In the genomic region with DNA sequence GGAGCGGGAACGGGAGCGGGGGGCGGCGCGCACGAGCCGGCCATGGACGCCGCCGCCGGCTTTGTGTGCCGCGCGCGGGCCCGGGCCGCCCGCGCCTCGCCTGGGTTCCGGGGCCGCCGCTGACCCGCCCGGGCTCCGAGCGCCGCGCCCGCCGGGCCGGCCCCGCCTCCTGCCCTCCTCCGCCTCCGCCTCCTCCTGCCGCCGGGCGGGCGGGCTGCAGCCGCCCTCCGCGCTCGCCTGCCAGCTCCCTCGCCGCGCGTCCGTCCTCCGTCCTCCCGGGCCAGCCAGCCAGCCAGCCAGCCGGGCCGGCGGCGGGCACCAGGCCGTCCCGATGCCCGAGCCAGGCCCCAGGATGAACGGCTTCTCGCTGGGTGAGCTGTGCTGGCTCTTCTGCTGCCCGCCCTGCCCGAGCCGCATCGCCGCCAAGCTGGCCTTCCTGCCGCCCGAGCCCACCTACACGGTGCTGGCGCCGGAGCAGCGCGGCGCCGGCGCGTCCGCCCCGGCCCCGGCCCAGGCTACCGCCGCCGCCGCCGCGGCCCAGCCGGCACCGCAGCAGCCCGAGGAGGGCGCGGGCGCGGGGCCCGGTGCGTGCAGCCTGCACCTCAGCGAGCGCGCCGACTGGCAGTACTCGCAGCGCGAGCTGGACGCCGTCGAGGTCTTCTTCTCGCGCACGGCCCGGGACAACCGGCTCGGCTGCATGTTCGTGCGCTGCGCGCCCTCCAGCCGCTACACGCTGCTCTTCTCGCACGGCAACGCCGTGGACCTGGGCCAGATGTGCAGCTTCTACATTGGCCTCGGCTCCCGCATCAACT, we compare ENCODE assay signal across 8 cellular contexts. TPM values are rescaled to one million over a fixed set of nuclear protein-coding genes. Genes with fewer than 3 reads are reported as not detected.
DNase-seq lines count a peak whose midpoint lies in the region; ATAC-seq and TF ChIP-seq lines count a peak whose summit lies in the region.

A gene (plus strand): TSS at position 212 of the 812 bp plus-strand sequence. CDS start 120 bp downstream, at position 332.

- H3K4me3 ChIP-seq in BJ (ENCODE audit: low read depth, low read length) (peak within 1 kb of the TSS; percentile 92), neutrophil (ENCODE audit: low read depth in 1 of 2, low read length in 1 of 2) (peak within 1 kb of the TSS; percentile 58 to 63), aorta (ENCODE audit: low read length in 2 of 2) (peak within 1 kb of the TSS; percentile 94 to 99)

- H3K4me1 ChIP-seq in neutrophil (ENCODE audit: control insufficient read depth in 1 of 2, insufficient read depth in 1 of 2, low read depth in 1 of 2, low read length in 1 of 2) (peaks cover 19 to 20% of the 10 kb centered on the region in 2 experiments), aorta (ENCODE audit: control insufficient read depth in 1 of 2, insufficient read depth in 2 of 2, low read length in 2 of 2) (no peaks in the 10 kb centered on the region)

- H3K27ac ChIP-seq in neutrophil (no peak within 1 kb of the TSS), aorta (ENCODE audit: low read depth in 1 of 2, low read length in 2 of 2) (peak within 1 kb of the TSS; percentile 70 to 84)

- no peak for DNase-seq in BJ (ENCODE audit: low read depth)
- DNase-seq in GM19240 (ENCODE audit: insufficient read length, low spot score): peak; percentile 57
- peak; percentile 71 for DNase-seq in RPMI7951 (ENCODE audit: low read depth)
- peak; percentile 51 for DNase-seq in activated naive CD4-positive, alpha-beta T cell treated with anti-CD3 and anti-CD28 coated beads, Interleukin-2, amount 50 U/mL, for 16 hours
- peak; percentile 72 for DNase-seq in glomerular visceral epithelial cell (ENCODE audit: extremely low spot score)
- DNase-seq in aorta: peak; percentile 75 to 88

- POLR2A ChIA-PET in BJ (lab: Charles Lee): interaction anchor here (1.0 kb wide), 1 partner anchor 84 kb away, joined by 3 read pairs; no protein-coding TSS in a partner anchor

- no peaks in the 10 kb centered on the region; the same call in 1 of the 2 replicates for H3K36me3 ChIP-seq in BJ (ENCODE audit: control insufficient read depth, insufficient read depth, low read length)
- H3K36me3 ChIP-seq in neutrophil: no peaks in the 10 kb centered on the region
- no peaks in the 10 kb centered on the region for H3K36me3 ChIP-seq in aorta (ENCODE audit: control insufficient read depth in 1 of 2, insufficient read depth in 2 of 2, low read length in 1 of 2)

- no peak for TF ChIP-seq CTCF in BJ (IDR thresholded peaks at IDR 0.05; ENCODE audit: insufficient read depth, low read depth, low read length)
- no peak for TF ChIP-seq CTCF in neutrophil (IDR thresholded peaks at IDR 0.05)

- ATAC-seq in HG03439 (IDR thresholded peaks at IDR 0.05; ENCODE audit: unreplicated experiment): peak; percentile 76
- ATAC-seq in aorta (ENCODE audit: low FRiP score): peak; percentile 82

- intact Hi-C loops in aorta (cut with DNase I): loop anchor here (5.0 to 10.0 kb wide), 2 partner anchors 128 to 279 kb away; no protein-coding TSS in a partner anchor

- CTCF ChIA-PET in BJ (lab: Yijun Ruan, JAX): interaction anchor here (1.0 to 5.1 kb wide), 6 partner anchors 24 to 128 kb away, joined by 3 to 33 read pairs (median 6); no protein-coding TSS in a partner anchor

- H3K27me3 ChIP-seq in BJ (ENCODE audit: control insufficient read depth, insufficient read depth, low read length) (no peaks in the 10 kb centered on the region), neutrophil (peaks cover 22% of the 10 kb centered on the region), aorta (ENCODE audit: control insufficient read depth in 1 of 2, insufficient read depth in 2 of 2, low read length in 1 of 2) (no peaks in the 10 kb centered on the region)

- H3K9me3 ChIP-seq in neutrophil: no peaks in the 10 kb centered on the region
- H3K9me3 ChIP-seq in aorta (ENCODE audit: control insufficient read depth, low read length): no peaks in the 10 kb centered on the region

- 1% methylated on average over 68 to 122 of the region's 122 CpGs for WGBS in aorta, 2 donors

RNA-seq across cellular contexts. Expression of the gene that starts here (rescaled TPM):
- 19.2 and 22.6 TPM in 2 replicates for polyA plus RNA-seq in BJ (2011; rRNA removed)
- polyA minus RNA-seq in BJ (2011; rRNA and poly(A)+ RNA removed): 18.7 and 22.1 TPM in 2 replicates
- 4.5 and 7.0 TPM in 2 replicates for total RNA-seq in RPMI7951 (2014; rRNA removed; shearing (Covaris generic))
- 1 to 10 TPM; 4.2 to 8.3 TPM for total RNA-seq in aorta
- polyA plus RNA-seq in aorta: 1 to 10 TPM; 1.2 to 9.6 TPM
